In genomic region chrX:43720961-43721360, GRCh38 we compare ENCODE assay signal across 26 cellular contexts.
"Had no signal": no experiment of that assay in that cellular context is flagged by ENCODE, and none has a peak within 500 bp of the region (broad histone marks: within the 10 kb centered on the region; RNA-seq: fewer than 3 reads in every experiment).

No MANE protein-coding gene starts in this region.

- H3K4me1 ChIP-seq: colonic mucosa, esophagus muscularis mucosa, esophagus squamous epithelium, gastrocnemius medialis, gastroesophageal sphincter, heart left ventricle had no signal

- H3K27ac ChIP-seq: colonic mucosa, coronary artery, dorsolateral prefrontal cortex, epithelial cell of prostate, esophagus muscularis mucosa, esophagus squamous epithelium, gastrocnemius medialis, gastroesophageal sphincter, heart left ventricle had no signal

- H3K27me3 ChIP-seq: colonic mucosa, esophagus muscularis mucosa, esophagus squamous epithelium, gastrocnemius medialis, gastroesophageal sphincter, heart left ventricle had no signal

- H3K9me3 ChIP-seq: colonic mucosa, esophagus squamous epithelium, gastroesophageal sphincter had no signal

- DNase-seq: cerebellar nuclear complex; colonic mucosa; cortex of kidney; dermis blood vessel endothelial cell; dorsolateral prefrontal cortex; effector CD4-positive, alpha-beta T cell; effector CD8-positive, alpha-beta T cell; effector memory CD4-positive, alpha-beta T cell; effector memory CD8-positive, alpha-beta T cell; endodermal cell; erythroblast; esophagus squamous epithelium; foreskin fibroblast; gastrocnemius medialis; glutamatergic neuron; head of caudate nucleus; heart left ventricle had no signal

- FAIRE-seq: colon, endometrium, endothelial cell of umbilical vein, frontal cortex had no signal

- H3K36me3 ChIP-seq: colonic mucosa, gastrocnemius medialis had no signal

- ATAC-seq: effector memory CD8-positive, alpha-beta T cell; esophagus mucosa; gastrocnemius medialis; gastroesophageal sphincter; heart left ventricle had no signal

- H3K4me3 ChIP-seq: colonic mucosa, coronary artery, dorsolateral prefrontal cortex, esophagus muscularis mucosa, esophagus squamous epithelium, gastrocnemius medialis, gastroesophageal sphincter, heart left ventricle had no signal
